In the genomic region with DNA sequence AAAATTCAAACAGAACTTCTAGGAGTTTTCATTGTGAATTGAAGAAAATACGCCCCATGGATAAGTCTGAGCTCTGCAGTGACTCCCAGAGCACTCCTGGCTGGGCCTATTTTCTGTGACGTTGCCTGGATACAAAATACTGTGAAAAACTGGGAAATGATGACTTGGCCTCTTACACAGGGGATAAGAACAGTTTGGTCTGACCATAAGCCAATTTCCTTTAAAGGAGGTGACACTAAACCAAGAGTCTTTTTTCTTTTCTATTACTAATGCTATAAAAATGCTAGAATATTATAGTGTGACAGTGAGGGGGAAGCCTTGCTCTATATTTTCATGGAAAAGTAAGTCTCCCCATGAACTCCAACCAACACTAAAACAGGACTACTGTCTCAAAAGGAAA, we compare ENCODE assay signal across 8 cellular contexts. TPM values are rescaled to one million over a fixed set of nuclear protein-coding genes. Genes with fewer than 3 reads are reported as not detected.
DNase-seq lines count a peak whose midpoint lies in the region; ATAC-seq and TF ChIP-seq lines count a peak whose summit lies in the region.

No MANE protein-coding gene starts in this region.

- in situ Hi-C loops in GM13976 (cut with MboI; ENCODE audit: low sequenced_read_pairs, unreplicated experiment) = no loop called here

- H3K36me3 ChIP-seq in prostate gland = no peaks in the 10 kb centered on the region

- DNase-seq in ELR (ENCODE audit: low read depth) = peak; percentile 97
- DNase-seq in glomerular endothelial cell (ENCODE audit: extremely low read depth, low read depth, low spot score) = peak; percentile 90
- no peak for DNase-seq in prostate gland (ENCODE audit: low spot score)
- DNase-seq in NCI-H2227 treated with DMSO at 0.1 percent for 48 hours (lab: John Stamatoyannopoulos, UW) = no peak
- no peak for DNase-seq in GM13976 (ENCODE audit: low spot score)
- DNase-seq in T-helper 2 cell treated with Interferon-gamma antibody and Interleukin-4, amounts not matched to agents 5 μg/mL and 100 μg/mL, for 36 hours (ENCODE audit: low spot score) = no peak

- H3K9me3 ChIP-seq in prostate gland = no peaks in the 10 kb centered on the region

- no peaks in the 10 kb centered on the region for H3K9me3 Mint-ChIP-seq in T-helper 2 cell treated with Interferon-gamma antibody and Interleukin-4, amounts not matched to agents 5 μg/mL and 100 μg/mL, for 36 hours

- TF ChIP-seq POLR2A in prostate gland (IDR thresholded peaks at IDR 0.05) = no peak

- H3K4me1 ChIP-seq in prostate gland (replicated peaks) = peaks cover 22% of the 10 kb centered on the region

- no peak for ATAC-seq in GM18502 (IDR thresholded peaks at IDR 0.05; ENCODE audit: poor library complexity, unreplicated experiment)

- intact Hi-C loops in prostate gland (cut with DNase I) = loop anchor here (2.0 to 5.0 kb wide), 2 partner anchors 44 to 54 kb away; no protein-coding TSS in a partner anchor

- H3K27ac Mint-ChIP-seq in T-helper 2 cell treated with Interferon-gamma antibody and Interleukin-4, amounts not matched to agents 5 μg/mL and 100 μg/mL, for 36 hours = no peak overlapping the region

- WGBS in prostate gland = 28% methylated on average over 2 of the region's 2 CpGs

- no peaks in the 10 kb centered on the region for H3K36me3 Mint-ChIP-seq in T-helper 2 cell treated with Interferon-gamma antibody and Interleukin-4, amounts not matched to agents 5 μg/mL and 100 μg/mL, for 36 hours (ENCODE audit: low read depth)

- TF ChIP-seq CTCF in WI38 (IDR thresholded peaks at IDR 0.05; ENCODE audit: low read depth, low read length) (no peak), prostate gland (IDR thresholded peaks at IDR 0.05) (no peak), GM13976 (IDR thresholded peaks at IDR 0.05; ENCODE audit: borderline replicate concordance, control extremely low read depth, extremely low read depth, insufficient read depth, missing control alignments) (no peak)

- H3K27me3 Mint-ChIP-seq in T-helper 2 cell treated with Interferon-gamma antibody and Interleukin-4, amounts not matched to agents 5 μg/mL and 100 μg/mL, for 36 hours (ENCODE audit: low read depth) = no peaks in the 10 kb centered on the region

- no peaks in the 10 kb centered on the region for H3K4me1 Mint-ChIP-seq in T-helper 2 cell treated with Interferon-gamma antibody and Interleukin-4, amounts not matched to agents 5 μg/mL and 100 μg/mL, for 36 hours (ENCODE audit: low read depth)

- no peaks in the 10 kb centered on the region for H3K27me3 ChIP-seq in prostate gland (replicated peaks; ENCODE audit: insufficient read depth)

- H3K4me3 ChIP-seq in WI38 (ENCODE audit: low read depth, low read length) (peak overlapping the region; percentile 17), prostate gland (no peak overlapping the region)

- no peak overlapping the region for H3K4me3 Mint-ChIP-seq in T-helper 2 cell treated with Interferon-gamma antibody and Interleukin-4, amounts not matched to agents 5 μg/mL and 100 μg/mL, for 36 hours

- H3K27ac ChIP-seq in prostate gland = peak overlapping the region; percentile 89 to 96

RNA-seq across cellular contexts. Expression of a gene that starts 45.6 kb away (rescaled TPM):
- 260 and 369 TPM in 2 replicates for total RNA-seq in glomerular endothelial cell
- 10 to 100 TPM; 84.4 to 85.0 TPM for total RNA-seq in prostate gland

RNA-seq across cellular contexts. Expression of a gene that starts 59.8 kb away (rescaled TPM):
- total RNA-seq in glomerular endothelial cell (6.5 and 18.4 TPM in 2 replicates), prostate gland (1 to 10 TPM in 1 of 2 donors, under 1 TPM in 1; 0.14 to 4.7 TPM)

Comparison
In these comparisons a context has a peak if more than half of its experiments do, and no peak if none do; other contexts are left out.
1. DNase-seq: peak in ELR (single experiment) and glomerular endothelial cell (single experiment); none in prostate gland (single experiment), NCI-H2227 treated with DMSO at 0.1 percent for 48 hours (single experiment), GM13976 (single experiment) and T-helper 2 cell treated with Interferon-gamma antibody and Interleukin-4, amounts not matched to agents 5 μg/mL and 100 μg/mL, for 36 hours (single experiment).